In the genomic region with DNA sequence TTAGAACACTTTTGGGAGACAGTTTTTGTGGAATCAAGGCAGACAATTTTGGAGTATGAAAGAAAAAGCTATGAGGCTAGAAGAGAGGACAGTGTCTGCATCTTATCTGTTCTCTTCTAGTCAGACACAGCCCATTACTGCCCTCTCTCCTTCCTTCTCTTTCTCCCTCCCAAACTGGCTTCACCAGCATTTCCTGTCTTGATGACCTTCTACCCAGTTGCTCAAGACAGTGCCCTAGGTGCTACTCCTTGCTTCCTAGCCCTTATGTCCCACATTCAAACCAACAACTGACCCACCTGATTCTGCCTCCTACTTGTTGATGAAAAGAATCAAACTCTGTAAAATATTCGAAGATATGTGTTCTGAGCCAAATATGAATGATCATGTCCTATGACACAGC, we compare ENCODE assay signal across 14 cellular contexts.
DNase-seq lines count a peak whose midpoint lies in the region; ATAC-seq, FAIRE-seq and TF ChIP-seq lines count a peak whose summit lies in the region.
"Had no signal": no experiment of that assay in that cellular context is flagged by ENCODE, and none has a peak within 500 bp of the region (broad histone marks: within the 10 kb centered on the region; RNA-seq: fewer than 3 reads in every experiment).

No MANE protein-coding gene starts in this region.

- no peak for ATAC-seq in T-helper 17 cell

- no peak for TF ChIP-seq POLR2A in GM12891 (IDR thresholded peaks at IDR 0.05; ENCODE audit: low read depth, low read length)

- H3K27ac Mint-ChIP-seq in T-helper 17 cell = peak overlapping the region; percentile 83
- H3K27ac Mint-ChIP-seq: dendritic cell treated with granulocyte-macrophage colony-stimulating factor and Interleukin-4, amounts not matched to agents 40 ng/mL and 50 ng/mL, for 4 days had no signal

- H4K20me1 ChIP-seq in BLaER1 = no peaks in the 10 kb centered on the region

- TF ChIP-seq CTCF in epithelial cell of esophagus (IDR thresholded peaks at IDR 0.05; ENCODE audit: insufficient read depth, low read depth, low read length, missing control alignments) = no peak

- peaks cover 74% of the 10 kb centered on the region for H3K4me1 ChIP-seq in BLaER1

- H3K36me3 Mint-ChIP-seq in T-helper 17 cell (ENCODE audit: low read depth) = no peaks in the 10 kb centered on the region

- no peak overlapping the region for H3K4me3 Mint-ChIP-seq in T-helper 17 cell
- H3K4me3 Mint-ChIP-seq: dendritic cell treated with granulocyte-macrophage colony-stimulating factor and Interleukin-4, amounts not matched to agents 40 ng/mL and 50 ng/mL, for 4 days had no signal

- no peak for DNase-seq in GM12891 (ENCODE audit: insufficient read length, low spot score)
- DNase-seq in T-helper 17 cell = no peak
- DNase-seq in epithelial cell of esophagus (ENCODE audit: low read depth) = peak; percentile 69
- DNase-seq in pons (ENCODE audit: low spot score) = no peak
- no peak for DNase-seq in KG1 (lab: John Stamatoyannopoulos, UW)
- DNase-seq in SKM-1 treated with dmso at 0.1 percent for 144 hours (lab: John Stamatoyannopoulos, UW; ENCODE audit: unreplicated experiment) = no peak
- DNase-seq in SHP77 treated with DMSO at 0.1 percent for 48 hours (lab: John Stamatoyannopoulos, UW) = no peak
- DNase-seq: activated CD4-positive, alpha-beta T cell treated with anti-CD3 and anti-CD28 coated beads for 48 hours; hippocampal formation; MG63; posterior cingulate gyrus had no signal

- H3K27me3 ChIP-seq in BLaER1 = no peaks in the 10 kb centered on the region
- H3K27me3 ChIP-seq: esophagus muscularis mucosa, MG63 had no signal

- no peak overlapping the region for H3K9ac ChIP-seq in BLaER1

- no peak overlapping the region for H3K27ac ChIP-seq in BLaER1
- H3K27ac ChIP-seq: esophagus muscularis mucosa had no signal

- peak; percentile 31 for FAIRE-seq in GM12891 (lab: Jason Lieb, UNC)

- no peaks in the 10 kb centered on the region for H3K36me3 ChIP-seq in BLaER1
- H3K36me3 ChIP-seq: esophagus muscularis mucosa, MG63 had no signal

- peak overlapping the region; percentile 18; the same call in 1 of the 2 replicates for H3K4me2 ChIP-seq in BLaER1

- H3K4me3 ChIP-seq in BLaER1 = no peak overlapping the region
- H3K4me3 ChIP-seq in epithelial cell of esophagus (ENCODE audit: low read length) = no peak overlapping the region
- H3K4me3 ChIP-seq: esophagus muscularis mucosa, MG63 had no signal

- peaks cover 58% of the 10 kb centered on the region for H3K4me1 Mint-ChIP-seq in T-helper 17 cell

- H3K27me3 Mint-ChIP-seq in T-helper 17 cell = no peaks in the 10 kb centered on the region
- H3K27me3 Mint-ChIP-seq: dendritic cell treated with granulocyte-macrophage colony-stimulating factor and Interleukin-4, amounts not matched to agents 40 ng/mL and 50 ng/mL, for 4 days had no signal

- H3K9me3 ChIP-seq in BLaER1 (peaks cover 16% of the 10 kb centered on the region; the same call in 1 of the 2 replicates), T-helper 17 cell (ENCODE audit: control insufficient read depth, low read length, poor library complexity, severe bottlenecking) (no peaks in the 10 kb centered on the region)
- H3K9me3 ChIP-seq: esophagus muscularis mucosa, MG63 had no signal

TF ChIP-seq in GM12891, 5 proteins besides CTCF, POLR2A, EP300 and RAD21:
- TF ChIP-seq SPI1 (IDR thresholded peaks at IDR 0.05; ENCODE audit: low read depth, low read length) (no peak), POLR2AphosphoS5 (IDR thresholded peaks at IDR 0.05; ENCODE audit: low read depth, low read length) (no peak), POU2F2 (IDR thresholded peaks at IDR 0.05; ENCODE audit: low read depth, low read length) (no peak), PAX5 (IDR thresholded peaks at IDR 0.05; ENCODE audit: insufficient read depth, low read length, severe bottlenecking) (no peak), TAF1 (IDR thresholded peaks at IDR 0.05; ENCODE audit: low read depth, low read length) (no peak)
